7 cellular contexts compared by ENCODE assay signal in the genomic region with DNA sequence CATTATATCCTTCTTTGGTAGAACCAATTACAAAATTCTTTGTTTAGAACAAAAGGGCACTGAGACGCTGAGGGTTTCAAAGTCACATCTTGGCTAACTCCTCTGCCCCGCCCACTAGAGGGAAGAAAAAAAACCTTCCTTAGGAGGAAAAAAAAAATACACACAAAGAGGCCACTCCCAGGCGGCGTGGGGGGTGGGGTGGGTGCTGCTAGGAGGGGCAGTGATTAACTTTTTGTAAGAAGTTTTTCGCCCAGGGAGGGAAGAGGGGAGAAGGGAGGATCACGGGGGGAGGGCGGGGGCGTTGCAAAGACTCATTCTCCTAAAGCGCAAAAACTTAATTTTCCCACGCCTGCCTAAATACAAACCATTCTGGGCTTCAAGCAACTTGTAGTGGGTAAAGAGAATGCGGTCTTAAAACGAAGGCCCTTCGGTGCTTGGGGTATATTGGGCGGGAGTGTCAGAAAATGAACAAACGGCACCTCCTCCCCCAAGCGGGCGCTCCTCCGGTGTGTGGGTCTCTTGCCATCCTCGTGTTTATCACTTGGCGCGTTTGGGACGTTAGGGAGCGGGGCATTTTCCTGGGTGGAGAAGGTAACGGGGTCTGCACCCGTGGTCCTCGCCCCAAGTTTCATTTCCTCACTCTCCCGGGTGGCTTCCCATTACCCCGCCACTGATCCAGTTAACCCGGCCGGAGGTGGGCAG. TPM values are rescaled to one million over a fixed set of nuclear protein-coding genes. Genes with fewer than 3 reads are reported as not detected.
DNase-seq lines count a peak whose midpoint lies in the region; ATAC-seq lines count a peak whose summit lies in the region.

No MANE protein-coding gene starts in this region.

- peaks cover 0 to 31% (median 0%) of the 10 kb centered on the region in 11 donors for H3K9me3 Mint-ChIP-seq in naive thymus-derived CD4-positive, alpha-beta T cell

- peak overlapping the region; percentile 33; the same call in 1 of the 2 replicates for H3K9ac ChIP-seq in HUES64 (ENCODE audit: low read depth, low read length)

- peak overlapping the region; percentile 84 to 100 (median 98) for H3K4me3 Mint-ChIP-seq in naive thymus-derived CD4-positive, alpha-beta T cell

- H3K27ac Mint-ChIP-seq in naive thymus-derived CD4-positive, alpha-beta T cell: peak overlapping the region; percentile 88 to 100 (median 99)

- POLR2A ChIA-PET in naive thymus-derived CD4-positive, alpha-beta T cell (lab: Charles Lee): interaction anchor here (0.6 to 1.7 kb wide), 17 partner anchors 9 to 264 kb away, joined by 3 to 86 read pairs (median 5); a partner anchor contains a TSS

- H3K4me3 ChIP-seq in HUES64 (ENCODE audit: low read length): peak overlapping the region; percentile 64
- peak overlapping the region; percentile 89 for H3K4me3 ChIP-seq in naive thymus-derived CD4-positive, alpha-beta T cell (ENCODE audit: low read length)
- peak overlapping the region; percentile 89 for H3K4me3 ChIP-seq in thymus (ENCODE audit: low read length)

- H3K36me3 ChIP-seq in HUES64 (ENCODE audit: insufficient read depth, low read length) (peaks cover 19% of the 10 kb centered on the region; the same call in 1 of the 2 replicates), thymus (ENCODE audit: control insufficient read depth, insufficient read depth) (peaks cover 30% of the 10 kb centered on the region)
- H3K36me3 ChIP-seq in naive thymus-derived CD4-positive, alpha-beta T cell (ENCODE audit: control insufficient read depth in 2 of 3, insufficient read depth in 3 of 3, low read length in 3 of 3): peaks cover 22 to 43% (median 23%) of the 10 kb centered on the region in 3 experiments

- H3K27me3 ChIP-seq in HUES64 (ENCODE audit: insufficient read depth, low read length) (peaks cover 60% of the 10 kb centered on the region), thymus (ENCODE audit: control insufficient read depth, insufficient read depth) (no peaks in the 10 kb centered on the region)
- no peaks in the 10 kb centered on the region for H3K27me3 ChIP-seq in naive thymus-derived CD4-positive, alpha-beta T cell (ENCODE audit: control insufficient read depth in 2 of 2, insufficient read depth in 2 of 2, low read length in 2 of 2)

- H3K36me3 Mint-ChIP-seq in naive thymus-derived CD4-positive, alpha-beta T cell: peaks cover 18 to 53% (median 37%) of the 10 kb centered on the region in 5 donors

- H3K9me3 ChIP-seq in HUES64 (ENCODE audit: insufficient read depth, low read depth, low read length) (no peaks in the 10 kb centered on the region), thymus (ENCODE audit: control insufficient read depth) (no peaks in the 10 kb centered on the region)
- H3K9me3 ChIP-seq in naive thymus-derived CD4-positive, alpha-beta T cell (ENCODE audit: control insufficient read depth in 2 of 3, low read length in 3 of 3): no peaks in the 10 kb centered on the region

- peaks cover 21 to 62% (median 57%) of the 10 kb centered on the region in 7 donors for H3K4me1 Mint-ChIP-seq in naive thymus-derived CD4-positive, alpha-beta T cell

- 2% methylated on average over 22 of the region's 30 CpGs for WGBS in HUES64
- under 1% methylated on average over 30 of the region's 30 CpGs for WGBS in thymus

- H3K27me3 Mint-ChIP-seq in naive thymus-derived CD4-positive, alpha-beta T cell: peaks cover 0 to 20% (median 0%) of the 10 kb centered on the region in 5 donors

- intact Hi-C loops in naive thymus-derived CD4-positive, alpha-beta T cell (cut with micrococcal nuclease): loop anchor here (1.0 to 5.0 kb wide), 13 partner anchors 59 to 1064 kb away; a partner anchor contains a TSS

- peaks cover 26% of the 10 kb centered on the region; the same call in 1 of the 2 replicates for H3K4me1 ChIP-seq in HUES64 (ENCODE audit: insufficient read depth, low read length)
- H3K4me1 ChIP-seq in naive thymus-derived CD4-positive, alpha-beta T cell (ENCODE audit: control insufficient read depth in 2 of 2, insufficient read depth in 2 of 2, low read length in 2 of 2): peaks cover 36 to 39% of the 10 kb centered on the region in 2 donors
- H3K4me1 ChIP-seq in thymus (ENCODE audit: control insufficient read depth, insufficient read depth, low read length): peaks cover 5% of the 10 kb centered on the region

- peak; percentile 7 for ATAC-seq in GM19452 (IDR thresholded peaks at IDR 0.05; ENCODE audit: unreplicated experiment)
- peak; percentile 38 for ATAC-seq in naive thymus-derived CD4-positive, alpha-beta T cell
- no peak for ATAC-seq in GM18870 (IDR thresholded peaks at IDR 0.05; ENCODE audit: unreplicated experiment)

- CTCF ChIA-PET in naive thymus-derived CD4-positive, alpha-beta T cell (lab: Charles Lee): interaction anchor here (1.6 kb wide), 1 partner anchor 268 kb away, joined by 4 read pairs; no protein-coding TSS in a partner anchor

- peak; percentile 49 for DNase-seq in activated CD4-positive, CD25-positive, alpha-beta regulatory T cell treated with anti-CD3 and anti-CD28 coated beads, Interleukin-2, amount 50 U/mL, for 72 hours
- peak; percentile 68 for DNase-seq in ecto neural progenitor cell (ENCODE audit: low spot score)
- DNase-seq in naive thymus-derived CD4-positive, alpha-beta T cell: peak; percentile 69 to 95 (median 90)

- H3K27ac ChIP-seq in HUES64 (ENCODE audit: low read depth, low read length) (no peak overlapping the region), thymus (ENCODE audit: low read depth) (peak overlapping the region; percentile 98)
- peak overlapping the region; percentile 94 for H3K27ac ChIP-seq in naive thymus-derived CD4-positive, alpha-beta T cell (ENCODE audit: low read depth, low read length)

RNA-seq across cellular contexts. Expression of a gene that starts 1.7 kb away (rescaled TPM):
- 9.0 TPM for polyA plus RNA-seq in HUES64 (2013, experiment 1 of 2)
- polyA plus RNA-seq in HUES64 (2013, experiment 2 of 2): 16.0 TPM
- 1,000 to 10,000 TPM in 1 of 5 experiments, 100 to 1,000 TPM in 4; 239 to 1,323 (median 255) TPM for total RNA-seq in naive thymus-derived CD4-positive, alpha-beta T cell
- polyA plus RNA-seq in naive thymus-derived CD4-positive, alpha-beta T cell: 100 to 1,000 TPM; 368 to 502 TPM
- 942 TPM for polyA plus RNA-seq in thymus
